8 cellular contexts compared by ENCODE assay signal in the genomic region with DNA sequence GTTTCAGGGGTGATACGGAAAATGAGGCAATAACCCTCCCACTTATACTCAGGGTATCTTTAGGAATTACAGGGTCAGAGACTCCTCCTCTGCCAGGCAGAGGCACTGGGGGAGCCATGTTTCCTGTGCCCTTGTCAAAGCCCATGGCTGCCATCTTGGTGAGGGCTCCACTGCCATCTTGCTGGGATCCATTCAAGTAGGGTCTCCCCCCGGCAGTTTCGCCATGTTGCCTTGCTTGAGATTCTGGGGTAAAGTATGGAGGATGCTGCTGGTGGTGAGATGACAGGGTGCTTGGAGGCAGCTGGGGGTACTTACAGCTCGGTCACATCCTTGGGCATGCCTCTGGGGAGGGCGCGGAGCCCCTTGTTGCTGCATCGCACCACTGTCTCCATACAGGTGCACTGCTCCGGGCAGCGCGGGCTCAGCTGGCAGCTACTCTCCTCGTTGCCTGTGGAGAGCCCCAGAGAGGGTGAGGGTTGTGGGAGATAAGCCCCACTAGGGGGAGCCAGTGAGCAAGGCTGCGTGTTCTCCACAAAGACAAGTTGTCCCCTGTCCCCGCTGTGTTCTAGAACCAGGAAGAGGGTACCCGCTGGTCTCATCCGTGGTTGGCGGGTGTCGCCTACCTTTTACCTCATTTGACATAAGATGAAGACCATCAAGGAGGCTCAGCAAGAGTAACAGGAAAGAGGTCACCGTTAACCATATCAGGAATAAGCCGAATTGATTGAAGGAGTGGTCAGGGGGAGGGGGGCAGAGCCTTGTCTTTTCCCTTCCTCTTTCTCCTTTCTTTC.
A peak's percentile ranks its signal among the peaks of the same experiment; 100 is the strongest.
DNase-seq lines count a peak whose midpoint lies in the region; ATAC-seq and TF ChIP-seq lines count a peak whose summit lies in the region.
"Had no signal": no experiment of that assay in that cellular context is flagged by ENCODE, and none has a peak within 500 bp of the region (broad histone marks: within the 10 kb centered on the region; RNA-seq: fewer than 3 reads in every experiment).

No MANE protein-coding gene starts in this region.

- no peak for TF ChIP-seq POLR2A in esophagus squamous epithelium (IDR thresholded peaks at IDR 0.05)

- no peak overlapping the region for H3K4me3 ChIP-seq in esophagus squamous epithelium

- H3K9me3 Mint-ChIP-seq in activated naive CD4-positive, alpha-beta T cell treated with anti-CD3 and anti-CD28 coated beads for 36 hours = no peaks in the 10 kb centered on the region

- H3K36me3 Mint-ChIP-seq in activated naive CD4-positive, alpha-beta T cell treated with anti-CD3 and anti-CD28 coated beads for 36 hours (ENCODE audit: low read depth) = no peaks in the 10 kb centered on the region
- H3K36me3 Mint-ChIP-seq: naive B cell had no signal

- TF ChIP-seq CTCF in GM12874 (IDR thresholded peaks at IDR 0.05; ENCODE audit: insufficient read depth, low read depth, low read length) = peak; percentile 88
- TF ChIP-seq CTCF in esophagus squamous epithelium (IDR thresholded peaks at IDR 0.05) = peak in 3 of 6 experiments; percentile 33 to 52 (median 41)

- H3K27ac Mint-ChIP-seq in activated naive CD4-positive, alpha-beta T cell treated with anti-CD3 and anti-CD28 coated beads for 36 hours = no peak overlapping the region

- H3K4me1 Mint-ChIP-seq in activated naive CD4-positive, alpha-beta T cell treated with anti-CD3 and anti-CD28 coated beads for 36 hours (ENCODE audit: low read depth) = peaks cover 5% of the 10 kb centered on the region

- H3K27ac ChIP-seq in esophagus squamous epithelium = no peak overlapping the region

- no peaks in the 10 kb centered on the region for H3K4me1 ChIP-seq in esophagus squamous epithelium

- H3K4me3 Mint-ChIP-seq in activated naive CD4-positive, alpha-beta T cell treated with anti-CD3 and anti-CD28 coated beads for 36 hours = no peak overlapping the region
- H3K4me3 Mint-ChIP-seq: naive B cell had no signal

- intact Hi-C loops in activated naive CD4-positive, alpha-beta T cell treated with anti-CD3 and anti-CD28 coated beads for 36 hours (cut with micrococcal nuclease) = loop anchor here (5.0 to 10.0 kb wide), 2 partner anchors 127 to 199 kb away; no protein-coding TSS in a partner anchor
- intact Hi-C loops in esophagus squamous epithelium (cut with DNase I) = no loop called here

- H3K9me3 ChIP-seq in esophagus squamous epithelium = no peaks in the 10 kb centered on the region

- H3K36me3 ChIP-seq in esophagus squamous epithelium = peaks cover 0 to 7% (median 0%) of the 10 kb centered on the region in 3 donors

- peaks cover 0 to 18% (median 0%) of the 10 kb centered on the region in 4 donors for H3K27me3 ChIP-seq in esophagus squamous epithelium

- peaks cover 4% of the 10 kb centered on the region for H3K27me3 Mint-ChIP-seq in activated naive CD4-positive, alpha-beta T cell treated with anti-CD3 and anti-CD28 coated beads for 36 hours (ENCODE audit: low read depth)

- peak; percentile 74 for ATAC-seq in HG02678 (IDR thresholded peaks at IDR 0.05; ENCODE audit: unreplicated experiment)

- CTCF ChIA-PET in activated naive CD4-positive, alpha-beta T cell treated with anti-CD3 and anti-CD28 coated beads for 36 hours (lab: Charles Lee) = interaction anchor here (0.6 to 1.3 kb wide), 9 partner anchors 8 to 1148 kb away, joined by 3 to 8 read pairs (median 3); no protein-coding TSS in a partner anchor

- 66 to 82% methylated on average over 9 to 11 of the region's 19 CpGs for WGBS in esophagus squamous epithelium, 2 donors

- DNase-seq in NCI-H69 (lab: John Stamatoyannopoulos, UW) = peak; percentile 64
- DNase-seq in activated naive CD4-positive, alpha-beta T cell treated with anti-CD3 and anti-CD28 coated beads for 36 hours = peak; percentile 68
- DNase-seq in iPS DF 4.7 (ENCODE audit: extremely low read depth, low spot score) = peak; percentile 62
- peak in 2 of 3 experiments; percentile 9 to 57 for DNase-seq in stimulated activated CD4-positive, alpha-beta T cell treated with anti-CD3 and anti-CD28 coated beads, TNF-alpha, amount 100 ng/mL, for 24 hours (ENCODE audit: low read depth in 3 of 3)
- DNase-seq in esophagus squamous epithelium (lab: John Stamatoyannopoulos, UW) = no peak
- DNase-seq: naive B cell had no signal
